Comparison of ENCODE assay signal across 21 cellular contexts in the genomic region with DNA sequence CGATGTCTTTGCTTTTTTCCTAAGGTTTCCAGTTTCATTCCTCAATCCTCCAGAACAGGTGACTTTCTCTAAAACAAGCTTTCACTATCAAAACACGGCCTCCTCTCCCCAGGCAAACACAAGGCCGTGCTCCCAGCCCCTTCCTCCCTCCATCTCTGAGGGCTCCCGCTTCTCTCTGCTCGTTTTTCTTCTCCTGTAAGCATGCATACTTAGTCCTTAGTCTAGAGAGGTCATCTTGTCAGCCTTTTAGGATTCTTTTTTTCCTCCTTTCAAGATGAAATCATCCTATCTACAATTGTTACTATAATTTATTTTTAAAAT.
"Had no signal": no experiment of that assay in that cellular context is flagged by ENCODE, and none has a peak within 500 bp of the region (broad histone marks: within the 10 kb centered on the region; RNA-seq: fewer than 3 reads in every experiment).

No MANE protein-coding gene starts in this region.

- ATAC-seq: activated T-cell treated with anti-CD3 and anti-CD28 coated beads, Interleukin-2, amount 50 U/mL, for 72 hours; natural killer cell treated with Interleukin-12 subunit alpha and Interleukin-12 subunit beta and Interleukin-15 and Interleukin-18, amount 100 ng/mL, for 72 hours had no signal

- H3K4me3 Mint-ChIP-seq: activated naive CD8-positive, alpha-beta T cell; activated T-cell treated with anti-CD3 and anti-CD28 coated beads, Interleukin-2, amount 50 U/mL, for 72 hours; natural killer cell treated with Interleukin-12 subunit alpha and Interleukin-12 subunit beta and Interleukin-15 and Interleukin-18, amount 100 ng/mL, for 72 hours had no signal

- H3K9me3 Mint-ChIP-seq: activated T-cell treated with anti-CD3 and anti-CD28 coated beads, Interleukin-2, amount 50 U/mL, for 72 hours; natural killer cell treated with Interleukin-12 subunit alpha and Interleukin-12 subunit beta and Interleukin-15 and Interleukin-18, amount 100 ng/mL, for 72 hours had no signal

- H3K36me3 ChIP-seq: uterus had no signal

- H3K27ac Mint-ChIP-seq: activated naive CD8-positive, alpha-beta T cell; activated T-cell treated with anti-CD3 and anti-CD28 coated beads, Interleukin-2, amount 50 U/mL, for 72 hours; natural killer cell treated with Interleukin-12 subunit alpha and Interleukin-12 subunit beta and Interleukin-15 and Interleukin-18, amount 100 ng/mL, for 72 hours had no signal

- H3K27me3 Mint-ChIP-seq: activated naive CD8-positive, alpha-beta T cell; natural killer cell treated with Interleukin-12 subunit alpha and Interleukin-12 subunit beta and Interleukin-15 and Interleukin-18, amount 100 ng/mL, for 72 hours had no signal

- H3K9me3 ChIP-seq: esophagus muscularis mucosa, lower lobe of right lung, tibial nerve, uterus had no signal

- H3K27me3 ChIP-seq: esophagus muscularis mucosa, tibial nerve, uterus had no signal

- H3K27ac ChIP-seq: esophagus muscularis mucosa, tibial nerve, uterus had no signal

- H3K4me1 ChIP-seq: esophagus muscularis mucosa, tibial nerve, uterus had no signal

- H3K4me3 ChIP-seq: esophagus muscularis mucosa, lower lobe of right lung, tibial nerve, uterus had no signal

- DNase-seq: activated CD4-positive, alpha-beta T cell treated with anti-CD3 and anti-CD28 coated beads, Interleukin-2, amount 50 U/mL, for 1 hour; activated gamma-delta T cell; activated T-cell treated with anti-CD3 and anti-CD28 coated beads, Interleukin-2, amount 50 U/mL, for 72 hours; cerebellar nuclear complex; cortex of kidney; effector CD4-positive, alpha-beta T cell; occipital lobe; stimulated activated CD4-positive, alpha-beta T cell treated with anti-CD3 and anti-CD28 coated beads, Interleukin-12 subunit alpha, Interleukin-12 subunit beta, amount 100 ng/mL, for 4 hours; stimulated activated CD4-positive, alpha-beta T cell treated with anti-CD3 and anti-CD28 coated beads, Interleukin-1b, Interleukin-23, amount 100 ng/mL, for 48 hours; stimulated activated CD8-positive, alpha-beta memory T cell treated with anti-CD3 and anti-CD28 coated beads, Interleukin-4, amount 100 ng/mL, for 48 hours; stimulated activated naive CD4-positive, alpha-beta T cell treated with Interleukin-2 at 50 U/mL for 16 hours; substantia nigra; T1000; uterus had no signal

- FAIRE-seq: bronchial epithelial cell, endothelial cell of umbilical vein had no signal
